15 cellular contexts compared by ENCODE assay signal in the genomic region with DNA sequence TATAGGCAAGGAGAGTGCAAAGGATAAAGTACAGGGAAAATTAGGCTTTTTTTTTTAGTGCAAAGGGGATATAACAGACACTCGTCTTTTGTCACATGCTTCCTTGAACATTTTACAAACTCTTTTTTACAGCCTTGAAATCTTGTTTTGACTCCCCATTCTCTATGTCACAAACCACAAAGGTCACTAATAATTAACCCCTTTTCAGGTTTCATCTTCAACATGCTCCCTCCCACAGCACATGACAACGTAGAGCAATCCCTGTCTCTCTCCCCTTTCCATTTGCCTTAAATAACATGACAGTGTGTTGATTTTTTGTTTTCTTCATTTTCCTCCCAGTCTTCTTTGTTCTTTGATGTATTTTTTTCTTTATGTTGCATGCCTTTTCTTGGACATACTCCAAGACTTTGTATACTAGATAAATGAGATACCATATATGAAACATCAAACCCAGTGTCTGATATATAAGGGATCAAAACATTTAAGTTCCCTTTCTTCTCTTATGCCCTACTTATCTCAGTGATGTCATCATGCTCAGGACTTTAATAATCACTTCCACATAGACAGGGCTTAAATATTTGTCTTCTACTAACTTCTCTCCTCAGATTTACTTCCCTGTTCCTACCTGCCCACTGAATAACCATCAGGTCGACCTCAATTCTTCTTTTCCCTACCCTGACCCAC.
DNase-seq lines count a peak whose midpoint lies in the region; ATAC-seq and TF ChIP-seq lines count a peak whose summit lies in the region.
"Had no signal": no experiment of that assay in that cellular context is flagged by ENCODE, and none has a peak within 500 bp of the region (broad histone marks: within the 10 kb centered on the region; RNA-seq: fewer than 3 reads in every experiment).

No MANE protein-coding gene starts in this region.

- H3F3A ChIP-seq in neural progenitor cell (ENCODE audit: low read depth): no peaks in the 10 kb centered on the region

- no peak for DNase-seq in neural progenitor cell (ENCODE audit: low spot score)
- DNase-seq in D341Med (ENCODE audit: low spot score): no peak
- DNase-seq in GM03348 (ENCODE audit: low spot score): no peak
- no peak for DNase-seq in H7
- no peak for DNase-seq in DMS53 (lab: John Stamatoyannopoulos, UW)
- DNase-seq: activated CD8-positive, alpha-beta T cell treated with anti-CD3 and anti-CD28 coated beads for 36 hours; CD8-positive, alpha-beta memory T cell; PC-3; retina had no signal

- no peak overlapping the region for H3K4me3 ChIP-seq in neural progenitor cell
- H3K4me3 ChIP-seq in H7 (ENCODE audit: insufficient read depth, low read depth, low read length): no peak overlapping the region

- no peak overlapping the region for H3K9ac ChIP-seq in neural progenitor cell

- ATAC-seq in GM19328 (IDR thresholded peaks at IDR 0.05; ENCODE audit: unreplicated experiment) (peak; percentile 79), HG02588 (IDR thresholded peaks at IDR 0.05; ENCODE audit: unreplicated experiment) (peak; percentile 97), HG03139 (IDR thresholded peaks at IDR 0.05; ENCODE audit: unreplicated experiment) (peak; percentile 96)
- ATAC-seq: activated CD8-positive, alpha-beta T cell treated with anti-CD3 and anti-CD28 coated beads for 36 hours; PC-3 had no signal

- no peaks in the 10 kb centered on the region for H3K27me3 ChIP-seq in neural progenitor cell
- H3K27me3 ChIP-seq in H7 (ENCODE audit: control insufficient read depth, insufficient read depth, low read length): no peaks in the 10 kb centered on the region

- H3K36me3 ChIP-seq in neural progenitor cell (no peaks in the 10 kb centered on the region), H7 (replicated peaks; ENCODE audit: control insufficient read depth, insufficient read depth, low read length) (no peaks in the 10 kb centered on the region)

- peak overlapping the region; percentile 77 for H2AFZ ChIP-seq in neural progenitor cell (replicated peaks)

- peaks cover 4% of the 10 kb centered on the region for H3K9me3 Mint-ChIP-seq in neural progenitor cell
- H3K9me3 Mint-ChIP-seq: activated CD8-positive, alpha-beta T cell treated with anti-CD3 and anti-CD28 coated beads for 36 hours; activated naive CD4-positive, alpha-beta T cell treated with anti-CD3 and anti-CD28 coated beads, Interleukin-2, amount 50 U/mL, for 24 hours; central memory CD8-positive, alpha-beta T cell; T-helper 1 cell treated with Interleukin-12 subunit alpha and Interleukin-12 subunit beta and Interleukin-4 antibody, amounts not matched to agents 30 μg/mL and 1 μg/mL, for 36 hours had no signal

- TF ChIP-seq CTCF in neural progenitor cell (IDR thresholded peaks at IDR 0.05): no peak

- H3K27ac ChIP-seq in neural progenitor cell: no peak overlapping the region

- no peak overlapping the region for H3K4me3 Mint-ChIP-seq in neural progenitor cell
- H3K4me3 Mint-ChIP-seq: activated CD8-positive, alpha-beta T cell treated with anti-CD3 and anti-CD28 coated beads for 36 hours; activated naive CD4-positive, alpha-beta T cell treated with anti-CD3 and anti-CD28 coated beads, Interleukin-2, amount 50 U/mL, for 24 hours; CD8-positive, alpha-beta memory T cell; central memory CD8-positive, alpha-beta T cell; T-helper 1 cell treated with Interleukin-12 subunit alpha and Interleukin-12 subunit beta and Interleukin-4 antibody, amounts not matched to agents 30 μg/mL and 1 μg/mL, for 36 hours had no signal

- no peak overlapping the region for H3K27ac Mint-ChIP-seq in neural progenitor cell
- H3K27ac Mint-ChIP-seq: activated CD8-positive, alpha-beta T cell treated with anti-CD3 and anti-CD28 coated beads for 36 hours; activated naive CD4-positive, alpha-beta T cell treated with anti-CD3 and anti-CD28 coated beads, Interleukin-2, amount 50 U/mL, for 24 hours; CD8-positive, alpha-beta memory T cell; T-helper 1 cell treated with Interleukin-12 subunit alpha and Interleukin-12 subunit beta and Interleukin-4 antibody, amounts not matched to agents 30 μg/mL and 1 μg/mL, for 36 hours had no signal

- H3K4me2 ChIP-seq in neural progenitor cell: no peak overlapping the region

- no peaks in the 10 kb centered on the region for H3K79me2 ChIP-seq in neural progenitor cell (ENCODE audit: low read depth)

- H3K4me1 Mint-ChIP-seq in neural progenitor cell: no peaks in the 10 kb centered on the region
- H3K4me1 Mint-ChIP-seq: CD8-positive, alpha-beta memory T cell; central memory CD8-positive, alpha-beta T cell had no signal

- H4K20me1 ChIP-seq in neural progenitor cell (ENCODE audit: low read depth): no peaks in the 10 kb centered on the region

- H3K36me3 Mint-ChIP-seq in neural progenitor cell: no peaks in the 10 kb centered on the region
- H3K36me3 Mint-ChIP-seq: activated naive CD4-positive, alpha-beta T cell treated with anti-CD3 and anti-CD28 coated beads, Interleukin-2, amount 50 U/mL, for 24 hours; CD8-positive, alpha-beta memory T cell had no signal

- H3K27me3 Mint-ChIP-seq in neural progenitor cell (ENCODE audit: insufficient read depth, low read depth): no peaks in the 10 kb centered on the region
- H3K27me3 Mint-ChIP-seq: activated CD8-positive, alpha-beta T cell treated with anti-CD3 and anti-CD28 coated beads for 36 hours; activated naive CD4-positive, alpha-beta T cell treated with anti-CD3 and anti-CD28 coated beads, Interleukin-2, amount 50 U/mL, for 24 hours; central memory CD8-positive, alpha-beta T cell had no signal

- H3K9me3 ChIP-seq in neural progenitor cell (ENCODE audit: low read depth): no peaks in the 10 kb centered on the region

- H3K4me1 ChIP-seq in neural progenitor cell: no peaks in the 10 kb centered on the region
